12 cellular contexts compared by ENCODE assay signal in genomic region chr1:34982820-34983376, GRCh38. TPM values are rescaled to one million over a fixed set of nuclear protein-coding genes. Genes with fewer than 3 reads are reported as not detected.
DNase-seq lines count a peak whose midpoint lies in the region; TF ChIP-seq lines count a peak whose summit lies in the region.
"Had no signal": no experiment of that assay in that cellular context is flagged by ENCODE, and none has a peak within 500 bp of the region (broad histone marks: within the 10 kb centered on the region; RNA-seq: fewer than 3 reads in every experiment).

No MANE protein-coding gene starts in this region.

- H3K4me3 Mint-ChIP-seq in activated T-cell treated with anti-CD3 and anti-CD28 coated beads, Interleukin-2, amount 50 U/mL, for 24 hours, result peak overlapping the region; percentile 96
- H3K4me3 Mint-ChIP-seq in IgD-negative memory B cell (peak overlapping the region; percentile 16 to 94 (median 82)), neural progenitor cell (peak overlapping the region; percentile 27)
- peak overlapping the region; percentile 30 for H3K4me3 Mint-ChIP-seq in activated T-helper 2 cell treated with anti-CD3 and anti-CD28 coated beads, Interferon-gamma antibody, Interleukin-2, Interleukin-4, amounts not matched to agents 10 μg/mL and 5 μg/mL and 100 μg/mL, durations not matched to agents 14 hours and 24 hours and 36 hours (ENCODE audit: low read depth)

- H3K27ac ChIP-seq in neural progenitor cell, result no peak overlapping the region

- no peaks in the 10 kb centered on the region for H3K9me3 Mint-ChIP-seq in activated T-cell treated with anti-CD3 and anti-CD28 coated beads, Interleukin-2, amount 50 U/mL, for 24 hours
- H3K9me3 Mint-ChIP-seq in IgD-negative memory B cell, result no peaks in the 10 kb centered on the region
- no peaks in the 10 kb centered on the region for H3K9me3 Mint-ChIP-seq in activated T-helper 2 cell treated with anti-CD3 and anti-CD28 coated beads, Interferon-gamma antibody, Interleukin-2, Interleukin-4, amounts not matched to agents 10 μg/mL and 5 μg/mL and 100 μg/mL, durations not matched to agents 14 hours and 24 hours and 36 hours
- no peaks in the 10 kb centered on the region for H3K9me3 Mint-ChIP-seq in neural progenitor cell
- H3K9me3 Mint-ChIP-seq: dendritic cell treated with granulocyte-macrophage colony-stimulating factor and Interleukin-4, amounts not matched to agents 40 ng/mL and 50 ng/mL, for 4 days had no signal

- peaks cover 56% of the 10 kb centered on the region for H3K36me3 Mint-ChIP-seq in activated T-cell treated with anti-CD3 and anti-CD28 coated beads, Interleukin-2, amount 50 U/mL, for 24 hours (ENCODE audit: low read depth)
- H3K36me3 Mint-ChIP-seq in IgD-negative memory B cell, result peaks cover 6% of the 10 kb centered on the region
- peaks cover 18% of the 10 kb centered on the region for H3K36me3 Mint-ChIP-seq in activated T-helper 2 cell treated with anti-CD3 and anti-CD28 coated beads, Interferon-gamma antibody, Interleukin-2, Interleukin-4, amounts not matched to agents 10 μg/mL and 5 μg/mL and 100 μg/mL, durations not matched to agents 14 hours and 24 hours and 36 hours (ENCODE audit: low read depth)
- H3K36me3 Mint-ChIP-seq in neural progenitor cell, result peaks cover 5% of the 10 kb centered on the region

- no peaks in the 10 kb centered on the region for H3K36me3 ChIP-seq in neural progenitor cell

- peaks cover 11% of the 10 kb centered on the region for H3K4me1 ChIP-seq in neural progenitor cell

- H2AFZ ChIP-seq in neural progenitor cell (replicated peaks), result no peak overlapping the region

- no peak overlapping the region for H3K4me3 ChIP-seq in neural progenitor cell

- no peaks in the 10 kb centered on the region for H3K27me3 ChIP-seq in neural progenitor cell

- intact Hi-C loops in activated T-helper 2 cell treated with anti-CD3 and anti-CD28 coated beads, Interferon-gamma antibody, Interleukin-2, Interleukin-4, amounts not matched to agents 10 μg/mL and 5 μg/mL and 100 μg/mL, durations not matched to agents 14 hours and 24 hours and 36 hours (cut with micrococcal nuclease), result no loop called here

- H3K9ac ChIP-seq in neural progenitor cell, result no peak overlapping the region

- no peaks in the 10 kb centered on the region for H4K20me1 ChIP-seq in neural progenitor cell (ENCODE audit: low read depth)

- DNase-seq in activated T-cell treated with anti-CD3 and anti-CD28 coated beads, Interleukin-2, amount 50 U/mL, for 24 hours, result no peak
- DNase-seq in activated T-cell treated with anti-CD3 and anti-CD28 coated beads, Interleukin-2, amount 50 U/mL, for 1 hour, result no peak
- DNase-seq in activated T-helper 2 cell treated with anti-CD3 and anti-CD28 coated beads, Interferon-gamma antibody, Interleukin-2, Interleukin-4, amounts not matched to agents 10 μg/mL and 5 μg/mL and 100 μg/mL, durations not matched to agents 14 hours and 24 hours and 36 hours (ENCODE audit: low spot score), result no peak
- DNase-seq in neural progenitor cell (ENCODE audit: low spot score) (no peak), KBM-7 (no peak), Ammon's horn (ENCODE audit: low spot score) (no peak), iPS-NIHi11 (ENCODE audit: low spot score) (no peak)
- DNase-seq: activated CD4-positive, CD25-positive, alpha-beta regulatory T cell; NCI-H748 treated with DMSO at 0.1 percent for 48 hours had no signal

- H3K4me1 Mint-ChIP-seq in activated T-cell treated with anti-CD3 and anti-CD28 coated beads, Interleukin-2, amount 50 U/mL, for 24 hours (ENCODE audit: low read depth), result peaks cover 54% of the 10 kb centered on the region
- H3K4me1 Mint-ChIP-seq in IgD-negative memory B cell (peaks cover 31 to 35% (median 32%) of the 10 kb centered on the region in 3 donors), neural progenitor cell (peaks cover 8% of the 10 kb centered on the region)
- peaks cover 25% of the 10 kb centered on the region for H3K4me1 Mint-ChIP-seq in activated T-helper 2 cell treated with anti-CD3 and anti-CD28 coated beads, Interferon-gamma antibody, Interleukin-2, Interleukin-4, amounts not matched to agents 10 μg/mL and 5 μg/mL and 100 μg/mL, durations not matched to agents 14 hours and 24 hours and 36 hours (ENCODE audit: low read depth)

- H3K27me3 Mint-ChIP-seq in activated T-cell treated with anti-CD3 and anti-CD28 coated beads, Interleukin-2, amount 50 U/mL, for 24 hours, result no peaks in the 10 kb centered on the region
- no peaks in the 10 kb centered on the region for H3K27me3 Mint-ChIP-seq in IgD-negative memory B cell
- H3K27me3 Mint-ChIP-seq in activated T-helper 2 cell treated with anti-CD3 and anti-CD28 coated beads, Interferon-gamma antibody, Interleukin-2, Interleukin-4, amounts not matched to agents 10 μg/mL and 5 μg/mL and 100 μg/mL, durations not matched to agents 14 hours and 24 hours and 36 hours (ENCODE audit: low read depth), result no peaks in the 10 kb centered on the region
- H3K27me3 Mint-ChIP-seq in neural progenitor cell (ENCODE audit: insufficient read depth, low read depth), result peaks cover 6% of the 10 kb centered on the region
- H3K27me3 Mint-ChIP-seq: dendritic cell treated with granulocyte-macrophage colony-stimulating factor and Interleukin-4, amounts not matched to agents 40 ng/mL and 50 ng/mL, for 4 days had no signal

- no peaks in the 10 kb centered on the region for H3K9me3 ChIP-seq in neural progenitor cell (ENCODE audit: low read depth)

- H3F3A ChIP-seq in neural progenitor cell (ENCODE audit: low read depth), result peaks cover 21% of the 10 kb centered on the region

- TF ChIP-seq CTCF in neural progenitor cell (IDR thresholded peaks at IDR 0.05), result no peak

- H3K4me2 ChIP-seq in neural progenitor cell, result no peak overlapping the region

- H3K79me2 ChIP-seq in neural progenitor cell (ENCODE audit: low read depth), result no peaks in the 10 kb centered on the region

- peak overlapping the region; percentile 97 for H3K27ac Mint-ChIP-seq in activated T-cell treated with anti-CD3 and anti-CD28 coated beads, Interleukin-2, amount 50 U/mL, for 24 hours
- H3K27ac Mint-ChIP-seq in IgD-negative memory B cell, result peak overlapping the region; percentile 26 to 94 (median 43)
- no peak overlapping the region for H3K27ac Mint-ChIP-seq in activated T-helper 2 cell treated with anti-CD3 and anti-CD28 coated beads, Interferon-gamma antibody, Interleukin-2, Interleukin-4, amounts not matched to agents 10 μg/mL and 5 μg/mL and 100 μg/mL, durations not matched to agents 14 hours and 24 hours and 36 hours
- H3K27ac Mint-ChIP-seq in neural progenitor cell, result no peak overlapping the region
- H3K27ac Mint-ChIP-seq: dendritic cell treated with granulocyte-macrophage colony-stimulating factor and Interleukin-4, amounts not matched to agents 40 ng/mL and 50 ng/mL, for 4 days had no signal

- in situ Hi-C loops in KBM-7 (cut with MboI; ENCODE audit: low pct_unique_long_range_greater_than_20kb, low sequenced_read_pairs), result no loop called here

RNA-seq across cellular contexts. Expression of gene TMEM35B, which starts 2.2 kb away (rescaled TPM):
- 70.7 TPM for polyA plus RNA-seq in IgD-negative memory B cell
- 15.0 and 19.3 TPM in 2 replicates for total RNA-seq in activated T-helper 2 cell treated with anti-CD3 and anti-CD28 coated beads, Interferon-gamma antibody, Interleukin-2, Interleukin-4, amounts not matched to agents 10 μg/mL and 5 μg/mL and 100 μg/mL, durations not matched to agents 14 hours and 24 hours and 36 hours
- 17.7 and 28.8 TPM in 2 replicates for total RNA-seq in neural progenitor cell (ENCODE audit: low replicate concordance)

RNA-seq across cellular contexts. Expression of gene ZMYM6, which starts 48.8 kb away (rescaled TPM):
- polyA plus RNA-seq in IgD-negative memory B cell, result 11.3 TPM
- 20.8 and 20.9 TPM in 2 replicates for total RNA-seq in activated T-helper 2 cell treated with anti-CD3 and anti-CD28 coated beads, Interferon-gamma antibody, Interleukin-2, Interleukin-4, amounts not matched to agents 10 μg/mL and 5 μg/mL and 100 μg/mL, durations not matched to agents 14 hours and 24 hours and 36 hours
- total RNA-seq in neural progenitor cell (ENCODE audit: low replicate concordance), result 11.5 and 18.4 TPM in 2 replicates

RNA-seq across cellular contexts. Expression of gene DLGAP3, which starts 53.4 kb away (rescaled TPM):
- polyA plus RNA-seq in IgD-negative memory B cell, result 0.33 TPM
- total RNA-seq in activated T-helper 2 cell treated with anti-CD3 and anti-CD28 coated beads, Interferon-gamma antibody, Interleukin-2, Interleukin-4, amounts not matched to agents 10 μg/mL and 5 μg/mL and 100 μg/mL, durations not matched to agents 14 hours and 24 hours and 36 hours, result 0.32 and 0.48 TPM in 2 replicates
- 0.65 TPM in 1 of 2 replicates, not detected in the other for total RNA-seq in neural progenitor cell (ENCODE audit: low replicate concordance)
- polyA plus RNA-seq: keratinocyte had no signal

Comparison
In these comparisons a context has a peak if more than half of its experiments do, and no peak if none do; other contexts are left out.
1. H3K27ac Mint-ChIP-seq: peak in activated T-cell treated with anti-CD3 and anti-CD28 coated beads, Interleukin-2, amount 50 U/mL, for 24 hours (single experiment) and IgD-negative memory B cell (3 of 3); none in activated T-helper 2 cell treated with anti-CD3 and anti-CD28 coated beads, Interferon-gamma antibody, Interleukin-2, Interleukin-4, amounts not matched to agents 10 μg/mL and 5 μg/mL and 100 μg/mL, durations not matched to agents 14 hours and 24 hours and 36 hours (single experiment) and neural progenitor cell (single experiment).
2. H3K4me3 Mint-ChIP-seq: peak in every context shown above with its lines; median percentile 96 in activated T-cell treated with anti-CD3 and anti-CD28 coated beads, Interleukin-2, amount 50 U/mL, for 24 hours; 82 in IgD-negative memory B cell; 30 in activated T-helper 2 cell treated with anti-CD3 and anti-CD28 coated beads, Interferon-gamma antibody, Interleukin-2, Interleukin-4, amounts not matched to agents 10 μg/mL and 5 μg/mL and 100 μg/mL, durations not matched to agents 14 hours and 24 hours and 36 hours; 27 in neural progenitor cell.